In the genomic region with DNA sequence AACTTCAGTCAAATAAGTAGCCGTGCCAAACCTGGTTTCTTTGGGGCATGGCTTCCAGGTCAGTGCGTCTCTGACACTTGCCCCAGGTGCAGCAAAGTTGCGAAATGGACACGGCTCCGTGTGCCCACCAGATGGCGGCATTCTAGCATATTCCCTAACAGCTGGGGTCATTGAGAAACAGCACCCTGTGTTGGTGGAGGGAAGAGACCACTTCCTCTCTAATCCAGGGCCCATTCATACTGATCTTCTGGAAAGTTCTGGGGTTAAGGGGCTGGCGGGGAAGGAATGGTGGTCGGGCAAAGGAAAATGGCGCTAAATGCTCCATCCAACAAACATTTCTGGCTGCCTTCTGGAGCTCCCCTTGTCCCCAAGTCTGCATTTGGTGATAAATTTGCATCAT, we compare ENCODE assay signal across 8 cellular contexts.
DNase-seq lines count a peak whose midpoint lies in the region; ATAC-seq and TF ChIP-seq lines count a peak whose summit lies in the region.

No MANE protein-coding gene starts in this region.

- no peak overlapping the region for H2AFZ ChIP-seq in GM23248

- no peak overlapping the region for H3K27ac ChIP-seq in GM23248

- 55 to 57% methylated on average over 9 of the region's 9 CpGs for WGBS in GM23248 (ENCODE audit: low coverage in 1 of 2, low lambda C conversion rate in 2 of 2, missing lambda C conversion rate in 2 of 2), 2 experiments

- TF ChIP-seq CTCF in omental fat pad (IDR thresholded peaks at IDR 0.05): peak in 1 of 3 donors; percentile 33

- H3K36me3 ChIP-seq in GM23248 (ENCODE audit: low read depth): no peaks in the 10 kb centered on the region

- DNase-seq in AML-193 (lab: John Stamatoyannopoulos, UW) (peak; percentile 8 to 52), GM23248 (peak; percentile 78), NOMO-1 treated with dmso at 0.1 percent for 144 hours (lab: John Stamatoyannopoulos, UW; ENCODE audit: unreplicated experiment) (peak; percentile 25), fibroblast of the conjunctiva (ENCODE audit: low read depth) (peak; percentile 55), omental fat pad (ENCODE audit: low spot score) (peak; percentile 49), NCI-H345 treated with DMSO at 0.1 percent for 48 hours (lab: John Stamatoyannopoulos, UW; ENCODE audit: unreplicated experiment) (no peak)
- DNase-seq in activated T-cell treated with anti-CD3 and anti-CD28 coated beads, Interleukin-2, amount 50 U/mL, for 48 hours: peak; percentile 68 to 70

- no peaks in the 10 kb centered on the region for H3K9me3 ChIP-seq in GM23248 (ENCODE audit: low read depth)

- no peak overlapping the region for H3K9ac ChIP-seq in GM23248

- ATAC-seq in omental fat pad (ENCODE audit: low FRiP score): peak; percentile 35
- ATAC-seq in GM21619 (IDR thresholded peaks at IDR 0.05; ENCODE audit: unreplicated experiment): no peak

- in situ Hi-C loops in GM23248 (cut with MboI): loop anchor here (25.0 kb wide), 1 partner anchor 327 kb away; no protein-coding TSS in a partner anchor

- H3K4me3 ChIP-seq in GM23248: no peak overlapping the region

- H3K4me1 ChIP-seq in GM23248 (ENCODE audit: insufficient read depth): peaks cover 31% of the 10 kb centered on the region

- H3K27me3 ChIP-seq in GM23248 (replicated peaks; ENCODE audit: insufficient read depth): no peaks in the 10 kb centered on the region

- peaks cover 37% of the 10 kb centered on the region for H3F3A ChIP-seq in GM23248 (ENCODE audit: insufficient read depth)

- no peaks in the 10 kb centered on the region for H4K20me1 ChIP-seq in GM23248 (ENCODE audit: insufficient read depth)

- peak overlapping the region; percentile 63 for H3K4me2 ChIP-seq in GM23248 (ENCODE audit: unreplicated experiment)

- no peaks in the 10 kb centered on the region for H3K9me2 ChIP-seq in GM23248 (ENCODE audit: insufficient read depth)

- no peaks in the 10 kb centered on the region for H3K79me2 ChIP-seq in GM23248 (ENCODE audit: insufficient read depth)
